12 cellular contexts compared by ENCODE assay signal in the genomic region with DNA sequence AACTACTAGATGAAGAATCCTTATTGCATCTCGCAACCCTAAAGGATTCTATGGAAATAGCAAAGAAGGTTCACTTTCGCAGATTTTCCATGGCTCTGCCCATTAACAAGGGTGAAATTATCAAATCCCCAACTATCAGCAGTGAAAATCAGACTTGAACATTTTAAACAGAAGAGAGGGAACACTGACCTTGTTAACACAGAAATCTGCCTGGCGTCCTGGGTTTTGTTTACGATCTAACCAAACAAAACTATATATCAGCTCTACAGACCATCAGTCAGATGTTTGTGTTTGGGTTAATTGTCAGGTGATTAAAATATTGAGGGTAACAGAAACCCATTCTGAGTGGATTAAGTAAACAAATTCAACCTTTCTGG. TPM values are rescaled to one million over a fixed set of nuclear protein-coding genes. Genes with fewer than 3 reads are reported as not detected.
DNase-seq lines count a peak whose midpoint lies in the region; ATAC-seq, FAIRE-seq and TF ChIP-seq lines count a peak whose summit lies in the region.
"Had no signal": no experiment of that assay in that cellular context is flagged by ENCODE, and none has a peak within 500 bp of the region (broad histone marks: within the 10 kb centered on the region; RNA-seq: fewer than 3 reads in every experiment).

No MANE protein-coding gene starts in this region.

- FAIRE-seq in GM19239 (lab: Jason Lieb, UNC), result peak; percentile 53
- FAIRE-seq: TTC549 had no signal

- no peak overlapping the region for H3K27ac ChIP-seq in ovary
- no peak overlapping the region for H3K27ac ChIP-seq in RWPE1

- H3K27me3 ChIP-seq in ovary, result no peaks in the 10 kb centered on the region
- H3K27me3 ChIP-seq: thyroid gland had no signal

- no peak for ATAC-seq in GM18907 (IDR thresholded peaks at IDR 0.05; ENCODE audit: unreplicated experiment)

- intact Hi-C loops in ovary (cut with DNase I), result no loop called here
- intact Hi-C loops in posterior cingulate gyrus (cut with DNase I), result loop anchor here (5.0 kb wide), 1 partner anchor 39 kb away; no protein-coding TSS in a partner anchor

- WGBS in ovary, 3 donors, result 85 to 87% (median 87%) methylated on average over 4 of the region's 4 CpGs

- H3K4me1 ChIP-seq in ovary (ENCODE audit: insufficient read depth), result peaks cover 3% of the 10 kb centered on the region
- H3K4me1 ChIP-seq: thyroid gland had no signal

- no peaks in the 10 kb centered on the region for H3K9me3 ChIP-seq in ovary
- H3K9me3 ChIP-seq: thyroid gland had no signal

- POLR2A ChIA-PET in RWPE1 (lab: Yijun Ruan, JAX; ENCODE audit: low non-redundant PET), result interaction anchor here (0.7 kb wide), 1 partner anchor 9 kb away, joined by 7 read pairs; no protein-coding TSS in a partner anchor

- TF ChIP-seq EP300 in ovary (IDR thresholded peaks at IDR 0.05), result no peak

- CTCF ChIA-PET in RWPE1 (lab: Yijun Ruan, JAX), result no interaction called here

- TF ChIP-seq CTCF in WI38 (IDR thresholded peaks at IDR 0.05; ENCODE audit: low read depth, low read length) (no peak), ovary (IDR thresholded peaks at IDR 0.05) (no peak), RWPE1 (conservative IDR thresholded peaks at IDR 0.05; ENCODE audit: low read depth) (no peak)

- H3K4me3 ChIP-seq in WI38 (ENCODE audit: low read depth, low read length), result peak overlapping the region; percentile 85
- peak overlapping the region; percentile 66 for H3K4me3 ChIP-seq in ovary

- DNase-seq in GM19239 (ENCODE audit: insufficient read length, low spot score) (no peak), globus pallidus (ENCODE audit: low spot score) (peak; percentile 51), ovary (no peak), HCEC 1CT (no peak), posterior cingulate gyrus (no peak), RWPE1 (ENCODE audit: low spot score) (no peak)
- DNase-seq: activated gamma-delta T cell treated with Interleukin-2 at 50 U/mL for 16 hours had no signal

- no peak for TF ChIP-seq POLR2A in ovary (IDR thresholded peaks at IDR 0.05)

- no peaks in the 10 kb centered on the region for H3K36me3 ChIP-seq in ovary
- H3K36me3 ChIP-seq: thyroid gland had no signal

RNA-seq across cellular contexts. Expression of a gene that starts 1.9 kb away (rescaled TPM):
- 10 to 100 TPM in 5 of 7 donors, 1 to 10 TPM in 2; 7.8 to 18.4 (median 10.7) TPM for total RNA-seq in ovary
- polyA plus RNA-seq in ovary, result 1 to 10 TPM; 2.6 to 6.7 TPM
- total RNA-seq: activated CD8-positive, alpha-beta memory T cell treated with anti-CD3 and anti-CD28 coated beads for 36 hours had no signal
